ENCODE assay signal across 21 cellular contexts in the genomic region with DNA sequence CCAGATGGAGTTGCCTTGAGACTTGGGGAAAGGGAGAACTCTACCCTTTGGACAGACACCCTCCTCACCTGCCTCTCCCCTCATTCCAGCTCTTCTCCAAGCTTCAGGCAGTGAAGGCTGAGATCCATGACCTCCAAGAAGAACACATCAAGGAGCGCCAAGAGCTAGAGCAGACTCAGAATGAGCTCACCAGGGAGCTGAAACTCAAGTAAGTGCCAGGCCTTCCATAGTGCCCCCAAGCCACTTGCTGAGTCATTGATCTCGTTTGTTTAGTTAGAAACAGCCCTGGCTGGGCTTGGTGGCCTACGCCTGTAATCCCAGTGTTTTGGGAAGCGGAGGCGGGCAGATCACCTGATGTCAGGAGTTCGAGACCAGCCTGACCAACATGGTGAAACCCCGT. TPM values are rescaled to one million over a fixed set of nuclear protein-coding genes. Genes with fewer than 3 reads are reported as not detected.
A peak's percentile ranks its signal among the peaks of the same experiment; 100 is the strongest.
DNase-seq lines count a peak whose midpoint lies in the region; ATAC-seq and TF ChIP-seq lines count a peak whose summit lies in the region.
"Had no signal": no experiment of that assay in that cellular context is flagged by ENCODE, and none has a peak within 500 bp of the region (broad histone marks: within the 10 kb centered on the region; RNA-seq: fewer than 3 reads in every experiment).

No MANE protein-coding gene starts in this region.

- DNase-seq in Daoy (ENCODE audit: low read depth) (peak; percentile 26), GM23338 (ENCODE audit: low spot score) (no peak), activated B cell treated with CpG ODN at 0.5 μM for 24 hours (no peak), kidney tubule cell (ENCODE audit: low spot score) (peak; percentile 6), iPS-NIHi7 (ENCODE audit: extremely low spot score) (no peak), HT-29 (ENCODE audit: low spot score) (no peak), hepatic stellate cell (ENCODE audit: low spot score) (no peak)
- DNase-seq: activated naive CD4-positive, alpha-beta T cell; caudate nucleus; DMS153; effector CD8-positive, alpha-beta T cell; NCI-H1105 treated with DMSO at 0.1 percent for 48 hours; NCI-H2171; psoas muscle; RPMI8226; stimulated activated naive CD4-positive, alpha-beta T cell; T-cell; upper lobe of left lung; WERI-Rb-1 had no signal

- H3K27ac Mint-ChIP-seq in GM23338 (peak overlapping the region; percentile 58), activated B cell treated with CpG ODN at 0.5 μM for 24 hours (peak overlapping the region; percentile 77)

- ATAC-seq in GM23338 (no peak), activated B cell treated with CpG ODN at 0.5 μM for 24 hours (ENCODE audit: low read depth) (no peak)
- ATAC-seq: K562, psoas muscle, T-cell had no signal

- H3K4me3 ChIP-seq in GM23338 = no peak overlapping the region
- H3K4me3 ChIP-seq: BLaER1, K562, psoas muscle, upper lobe of left lung had no signal

- peaks cover 9% of the 10 kb centered on the region for H3K36me3 ChIP-seq in GM23338 (ENCODE audit: insufficient read depth)

- H2AFZ ChIP-seq in GM23338 = no peak overlapping the region

- H3K36me3 Mint-ChIP-seq in GM23338 (ENCODE audit: low read depth) = peaks cover 13% of the 10 kb centered on the region
- H3K36me3 Mint-ChIP-seq in activated B cell treated with CpG ODN at 0.5 μM for 24 hours (ENCODE audit: low read depth) = peaks cover 75% of the 10 kb centered on the region

- peaks cover 3% of the 10 kb centered on the region; the same call in 1 of the 2 replicates for H3F3A ChIP-seq in GM23338 (replicated peaks; ENCODE audit: low read depth)

- peaks cover 46% of the 10 kb centered on the region for H4K20me1 ChIP-seq in GM23338 (replicated peaks; ENCODE audit: insufficient read depth)
- H4K20me1 ChIP-seq: BLaER1 had no signal

- no peaks in the 10 kb centered on the region for H3K4me1 ChIP-seq in GM23338 (ENCODE audit: insufficient read depth)
- H3K4me1 ChIP-seq: BLaER1, psoas muscle, upper lobe of left lung had no signal

- H3K79me2 ChIP-seq in GM23338 (replicated peaks; ENCODE audit: insufficient read depth) = no peaks in the 10 kb centered on the region

- no peaks in the 10 kb centered on the region for H3K27me3 ChIP-seq in GM23338 (ENCODE audit: insufficient read depth)
- H3K27me3 ChIP-seq: BLaER1, upper lobe of left lung had no signal

- TF ChIP-seq CTCF in GM23338 (conservative IDR thresholded peaks at IDR 0.05; ENCODE audit: low read depth in 2 of 2) (no peak), activated B cell treated with CpG ODN at 0.5 μM for 24 hours (IDR thresholded peaks at IDR 0.05) (no peak)

- H3K27ac ChIP-seq in GM23338 (ENCODE audit: low read depth) = no peak overlapping the region
- H3K27ac ChIP-seq: BLaER1, psoas muscle, upper lobe of left lung, WERI-Rb-1 had no signal

- CTCF ChIA-PET in activated B cell treated with CpG ODN at 0.5 μM for 24 hours (lab: Charles Lee) = interaction anchor here (2.2 kb wide), 1 partner anchor 31 kb away, joined by 4 read pairs; no protein-coding TSS in a partner anchor

- H3K4me3 Mint-ChIP-seq in GM23338 = no peak overlapping the region
- no peak overlapping the region for H3K4me3 Mint-ChIP-seq in activated B cell treated with CpG ODN at 0.5 μM for 24 hours
- H3K4me3 Mint-ChIP-seq: T-cell had no signal

- H3K4me1 Mint-ChIP-seq in GM23338 (no peaks in the 10 kb centered on the region), activated B cell treated with CpG ODN at 0.5 μM for 24 hours (peaks cover 3% of the 10 kb centered on the region)

- no peaks in the 10 kb centered on the region for H3K27me3 Mint-ChIP-seq in GM23338 (ENCODE audit: insufficient read depth, low read depth, poor library complexity)
- no peaks in the 10 kb centered on the region for H3K27me3 Mint-ChIP-seq in activated B cell treated with CpG ODN at 0.5 μM for 24 hours
- H3K27me3 Mint-ChIP-seq: T-cell had no signal

- POLR2A ChIA-PET in activated B cell treated with CpG ODN at 0.5 μM for 24 hours (lab: Charles Lee) = interaction anchor here (0.7 kb wide), 1 partner anchor 10 kb away, joined by 3 read pairs; no protein-coding TSS in a partner anchor

- no peak overlapping the region for H3K4me2 ChIP-seq in GM23338
- H3K4me2 ChIP-seq: BLaER1 had no signal

- intact Hi-C loops in activated B cell treated with CpG ODN at 0.5 μM for 24 hours (cut with micrococcal nuclease) = no loop called here

- H3K9me3 Mint-ChIP-seq in GM23338 = no peaks in the 10 kb centered on the region
- no peaks in the 10 kb centered on the region for H3K9me3 Mint-ChIP-seq in activated B cell treated with CpG ODN at 0.5 μM for 24 hours
- H3K9me3 Mint-ChIP-seq: T-cell had no signal

- H3K9me2 ChIP-seq in GM23338 (ENCODE audit: insufficient read depth) = no peaks in the 10 kb centered on the region

TF ChIP-seq in GM23338, 12 proteins besides CTCF, POLR2A, EP300 and RAD21 (continues in another document):
- TF ChIP-seq, protein P1, sequence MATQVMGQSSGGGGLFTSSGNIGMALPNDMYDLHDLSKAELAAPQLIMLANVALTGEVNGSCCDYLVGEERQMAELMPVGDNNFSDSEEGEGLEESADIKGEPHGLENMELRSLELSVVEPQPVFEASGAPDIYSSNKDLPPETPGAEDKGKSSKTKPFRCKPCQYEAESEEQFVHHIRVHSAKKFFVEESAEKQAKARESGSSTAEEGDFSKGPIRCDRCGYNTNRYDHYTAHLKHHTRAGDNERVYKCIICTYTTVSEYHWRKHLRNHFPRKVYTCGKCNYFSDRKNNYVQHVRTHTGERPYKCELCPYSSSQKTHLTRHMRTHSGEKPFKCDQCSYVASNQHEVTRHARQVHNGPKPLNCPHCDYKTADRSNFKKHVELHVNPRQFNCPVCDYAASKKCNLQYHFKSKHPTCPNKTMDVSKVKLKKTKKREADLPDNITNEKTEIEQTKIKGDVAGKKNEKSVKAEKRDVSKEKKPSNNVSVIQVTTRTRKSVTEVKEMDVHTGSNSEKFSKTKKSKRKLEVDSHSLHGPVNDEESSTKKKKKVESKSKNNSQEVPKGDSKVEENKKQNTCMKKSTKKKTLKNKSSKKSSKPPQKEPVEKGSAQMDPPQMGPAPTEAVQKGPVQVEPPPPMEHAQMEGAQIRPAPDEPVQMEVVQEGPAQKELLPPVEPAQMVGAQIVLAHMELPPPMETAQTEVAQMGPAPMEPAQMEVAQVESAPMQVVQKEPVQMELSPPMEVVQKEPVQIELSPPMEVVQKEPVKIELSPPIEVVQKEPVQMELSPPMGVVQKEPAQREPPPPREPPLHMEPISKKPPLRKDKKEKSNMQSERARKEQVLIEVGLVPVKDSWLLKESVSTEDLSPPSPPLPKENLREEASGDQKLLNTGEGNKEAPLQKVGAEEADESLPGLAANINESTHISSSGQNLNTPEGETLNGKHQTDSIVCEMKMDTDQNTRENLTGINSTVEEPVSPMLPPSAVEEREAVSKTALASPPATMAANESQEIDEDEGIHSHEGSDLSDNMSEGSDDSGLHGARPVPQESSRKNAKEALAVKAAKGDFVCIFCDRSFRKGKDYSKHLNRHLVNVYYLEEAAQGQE (IDR thresholded peaks at IDR 0.05; ENCODE audit: unreplicated experiment) = no peak

RNA-seq across cellular contexts. Expression of a gene that starts 39.2 kb away (rescaled TPM):
- 13.8 and 13.9 TPM in 2 replicates for total RNA-seq in Daoy (2014; rRNA removed; shearing (Covaris generic))
- total RNA-seq in GM23338 (2014; rRNA removed; shearing (Covaris generic)) = 22.8 and 23.6 TPM in 2 replicates
- 6.1 TPM in 2 replicates for polyA plus RNA-seq in GM23338 (2016; fragmentation: Nextera tagmentation; extraction: Ambion mirVana)
- 25.9 and 28.4 TPM in 2 replicates for total RNA-seq in activated B cell treated with CpG ODN at 0.5 μM for 24 hours
- total RNA-seq in HT-29 (2014; rRNA removed; shearing (Covaris generic)) = 22.7 and 24.8 TPM in 2 replicates

RNA-seq across cellular contexts. Expression of a gene that starts 41.5 kb away (rescaled TPM):
- 26.1 and 39.9 TPM in 2 replicates for total RNA-seq in Daoy (2014; rRNA removed; shearing (Covaris generic))
- total RNA-seq in GM23338 (2014; rRNA removed; shearing (Covaris generic)) = 29.0 and 33.0 TPM in 2 replicates
- 10.4 and 20.8 TPM in 2 replicates for polyA plus RNA-seq in GM23338 (2016; fragmentation: Nextera tagmentation; extraction: Ambion mirVana)
- 145 and 169 TPM in 2 replicates for total RNA-seq in activated B cell treated with CpG ODN at 0.5 μM for 24 hours
- 74.3 and 74.9 TPM in 2 replicates for total RNA-seq in HT-29 (2014; rRNA removed; shearing (Covaris generic))

Comparison
In these comparisons a context has a peak if more than half of its experiments do, and no peak if none do; other contexts are left out.
1. DNase-seq: peak in Daoy (single experiment) and kidney tubule cell (single experiment); none in GM23338 (single experiment), activated B cell treated with CpG ODN at 0.5 μM for 24 hours (single experiment), iPS-NIHi7 (single experiment), HT-29 (single experiment) and hepatic stellate cell (single experiment).